In the genomic region with DNA sequence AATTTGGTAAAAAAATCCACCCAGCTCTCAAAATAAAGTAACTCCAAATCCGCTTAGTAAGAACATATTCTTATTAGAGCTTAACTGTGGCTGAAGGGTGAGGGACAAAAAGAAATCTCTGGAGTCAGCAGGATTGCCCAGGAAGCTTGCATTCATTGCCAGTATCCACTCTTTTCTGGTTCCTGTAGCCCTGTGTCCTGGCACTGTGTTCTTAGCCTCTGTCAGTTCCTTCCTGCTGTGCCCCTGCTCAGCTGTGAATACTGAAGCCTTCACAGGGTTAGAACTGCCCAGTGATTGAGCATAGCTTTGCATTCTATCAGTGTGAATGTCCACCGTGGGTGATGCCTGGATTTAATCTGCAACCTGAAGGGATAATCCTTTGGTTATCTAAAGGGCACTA, we compare ENCODE assay signal across 2 cellular contexts.
TF ChIP-seq lines count a peak whose summit lies in the region.

No MANE protein-coding gene starts in this region.

TF ChIP-seq in IMR-90, 13 proteins besides CTCF, POLR2A, EP300 and RAD21:
- no peak for TF ChIP-seq BHLHE40 (IDR thresholded peaks at IDR 0.05; ENCODE audit: low read depth, low read length)
- no peak for TF ChIP-seq RCOR1 (IDR thresholded peaks at IDR 0.05; ENCODE audit: insufficient replicate concordance, low read length)
- no peak for TF ChIP-seq CEBPB (IDR thresholded peaks at IDR 0.05; ENCODE audit: low read depth, low read length)
- no peak for TF ChIP-seq SMC3 (IDR thresholded peaks at IDR 0.05; ENCODE audit: low read depth, low read length)
- no peak for TF ChIP-seq MAFK (IDR thresholded peaks at IDR 0.05; ENCODE audit: low read depth, low read length)

TF ChIP-seq in endothelial cell of umbilical vein, 7 proteins besides CTCF, POLR2A, EP300 and RAD21:
- no peak for TF ChIP-seq POLR2AphosphoS5 (IDR thresholded peaks at IDR 0.05; ENCODE audit: insufficient read depth, low read depth, low read length)
- TF ChIP-seq FOS (IDR thresholded peaks at IDR 0.05; ENCODE audit: borderline replicate concordance, insufficient read depth, low read length) = no peak
- TF ChIP-seq, protein P1, sequence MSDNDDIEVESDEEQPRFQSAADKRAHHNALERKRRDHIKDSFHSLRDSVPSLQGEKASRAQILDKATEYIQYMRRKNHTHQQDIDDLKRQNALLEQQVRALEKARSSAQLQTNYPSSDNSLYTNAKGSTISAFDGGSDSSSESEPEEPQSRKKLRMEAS (IDR thresholded peaks at IDR 0.05; ENCODE audit: insufficient read depth, insufficient read length) = no peak
- TF ChIP-seq EZH2 (IDR thresholded peaks at IDR 0.05; ENCODE audit: borderline replicate concordance, low read depth, low read length, severe bottlenecking) = no peak
- no peak for TF ChIP-seq GATA2 (IDR thresholded peaks at IDR 0.05; ENCODE audit: insufficient read depth, insufficient read length, low read depth, low read length)
- TF ChIP-seq MYC (IDR thresholded peaks at IDR 0.05; ENCODE audit: low read depth, low read length) = no peak
- TF ChIP-seq JUN (IDR thresholded peaks at IDR 0.05; ENCODE audit: borderline replicate concordance, insufficient read depth, insufficient read length, low read depth) = no peak
